ENCODE assay signal across 28 cellular contexts in genomic region chr1:3050603-3051002, GRCh38. TPM values are rescaled to one million over a fixed set of nuclear protein-coding genes. Genes with fewer than 3 reads are reported as not detected.
"Had no signal": no experiment of that assay in that cellular context is flagged by ENCODE, and none has a peak within 500 bp of the region (broad histone marks: within the 10 kb centered on the region; RNA-seq: fewer than 3 reads in every experiment).

No MANE protein-coding gene starts in this region.

- H3K27me3 ChIP-seq: brain microvascular endothelial cell, cardiac muscle cell had no signal

- DNase-seq: activated CD4-positive, alpha-beta memory T cell treated with anti-CD3 and anti-CD28 coated beads, Interleukin-2, amount 10 ng/mL, durations not matched to agents 7 days and 5 days; activated CD4-positive, alpha-beta T cell treated with anti-CD3 and anti-CD28 coated beads for 36 hours; activated CD4-positive, alpha-beta T cell treated with anti-CD3 and anti-CD28 coated beads, Interleukin-2, amount 50 U/mL, for 1 hour; activated CD8-positive, alpha-beta memory T cell treated with anti-CD3 and anti-CD28 coated beads, Interleukin-2, amount 50 U/mL, for 4 hours; activated gamma-delta T cell treated with Interleukin-2 at 50 U/mL for 16 hours; activated naive CD8-positive, alpha-beta T cell treated with anti-CD3 and anti-CD28 coated beads for 36 hours; activated T-cell treated with anti-CD3 and anti-CD28 coated beads, Interleukin-2, amount 50 U/mL, for 4 hours; brain microvascular endothelial cell; Karpas-422; MM.1S; NCI-H1105; NCI-H1436; NCI-H1694 treated with DMSO at 0.1 percent for 48 hours; NCI-H2029 treated with DMSO at 0.1 percent for 48 hours; NCI-H345; NCI-H510A; NCI-H526 treated with DMSO at 0.1 percent for 48 hours; NCI-H82; SIG-M5; T-helper 2 cell; T1000 had no signal

- H3K4me3 Mint-ChIP-seq: activated CD4-positive, alpha-beta memory T cell treated with anti-CD3 and anti-CD28 coated beads, Interleukin-2, amount 10 ng/mL, durations not matched to agents 7 days and 5 days; activated CD4-positive, alpha-beta T cell treated with anti-CD3 and anti-CD28 coated beads for 36 hours; activated naive CD4-positive, alpha-beta T cell treated with anti-CD3 and anti-CD28 coated beads, Interleukin-2, amount 10 ng/mL, durations not matched to agents 7 days and 5 days; activated naive CD8-positive, alpha-beta T cell treated with anti-CD3 and anti-CD28 coated beads for 36 hours; activated T-cell treated with anti-CD3 and anti-CD28 coated beads, Interleukin-2, amount 50 U/mL, for 4 hours had no signal

- ATAC-seq: activated CD4-positive, alpha-beta T cell treated with anti-CD3 and anti-CD28 coated beads for 36 hours; activated T-cell treated with anti-CD3 and anti-CD28 coated beads, Interleukin-2, amount 50 U/mL, for 4 hours; K562 had no signal

- H3K27ac ChIP-seq: brain microvascular endothelial cell, cardiac muscle cell, VCaP had no signal

- H3K27ac Mint-ChIP-seq: activated CD4-positive, alpha-beta memory T cell treated with anti-CD3 and anti-CD28 coated beads, Interleukin-2, amount 10 ng/mL, durations not matched to agents 7 days and 5 days; activated CD4-positive, alpha-beta T cell treated with anti-CD3 and anti-CD28 coated beads for 36 hours; activated naive CD4-positive, alpha-beta T cell treated with anti-CD3 and anti-CD28 coated beads, Interleukin-2, amount 10 ng/mL, durations not matched to agents 7 days and 5 days; activated naive CD8-positive, alpha-beta T cell treated with anti-CD3 and anti-CD28 coated beads for 36 hours had no signal

- H3K4me3 ChIP-seq: cardiac muscle cell, K562 had no signal

- H3K4me1 Mint-ChIP-seq: activated CD4-positive, alpha-beta memory T cell treated with anti-CD3 and anti-CD28 coated beads, Interleukin-2, amount 10 ng/mL, durations not matched to agents 7 days and 5 days; activated CD4-positive, alpha-beta T cell treated with anti-CD3 and anti-CD28 coated beads for 36 hours; activated naive CD4-positive, alpha-beta T cell treated with anti-CD3 and anti-CD28 coated beads, Interleukin-2, amount 10 ng/mL, durations not matched to agents 7 days and 5 days; activated naive CD8-positive, alpha-beta T cell treated with anti-CD3 and anti-CD28 coated beads for 36 hours had no signal

- H3K36me3 ChIP-seq: brain microvascular endothelial cell, cardiac muscle cell had no signal

- H3K36me3 Mint-ChIP-seq: activated naive CD4-positive, alpha-beta T cell treated with anti-CD3 and anti-CD28 coated beads, Interleukin-2, amount 10 ng/mL, durations not matched to agents 7 days and 5 days; activated naive CD8-positive, alpha-beta T cell treated with anti-CD3 and anti-CD28 coated beads for 36 hours had no signal

RNA-seq across cellular contexts. Expression of gene PRDM16, which starts 18.4 kb away (rescaled TPM):
- total RNA-seq: OCI-LY7, RPMI7951 had no signal

RNA-seq across cellular contexts. Expression of gene ACTRT2, which starts 29.3 kb away (rescaled TPM):
- total RNA-seq: activated CD4-positive, alpha-beta memory T cell treated with anti-CD3 and anti-CD28 coated beads, Interleukin-2, amount 10 ng/mL, durations not matched to agents 7 days and 5 days; activated CD4-positive, alpha-beta T cell treated with anti-CD3 and anti-CD28 coated beads for 36 hours; activated naive CD8-positive, alpha-beta T cell treated with anti-CD3 and anti-CD28 coated beads for 36 hours; activated T-cell treated with anti-CD3 and anti-CD28 coated beads, Interleukin-2, amount 50 U/mL, for 4 hours; cardiac muscle cell; K562; OCI-LY7; RPMI7951 had no signal
- polyA plus RNA-seq: adipose tissue, cardiac muscle cell, K562 had no signal
